In genomic region chr1:77938656-77939055, GRCh38 we compare ENCODE assay signal across 24 cellular contexts. TPM values are rescaled to one million over a fixed set of nuclear protein-coding genes. Genes with fewer than 3 reads are reported as not detected.
DNase-seq lines count a peak whose midpoint lies in the region; ATAC-seq, FAIRE-seq and TF ChIP-seq lines count a peak whose summit lies in the region.
"Had no signal": no experiment of that assay in that cellular context is flagged by ENCODE, and none has a peak within 500 bp of the region (broad histone marks: within the 10 kb centered on the region; RNA-seq: fewer than 3 reads in every experiment).

No MANE protein-coding gene starts in this region.

- H3K27ac Mint-ChIP-seq in activated T-cell treated with anti-CD3 and anti-CD28 coated beads, Interleukin-2, amount 50 U/mL, for 24 hours = peak overlapping the region; percentile 65
- H3K27ac Mint-ChIP-seq in HFFc6 (peak overlapping the region; percentile 20), nephron progenitor cell (peak overlapping the region; percentile 22)

- BruUV-seq in endothelial cell of umbilical vein (replicated peaks; lab: Mats Ljungman, UMichigan) = no TSS peak

- H3K4me3 ChIP-seq in endothelial cell of umbilical vein (replicated peaks in 1 of 3; ENCODE audit: insufficient read depth in 1 of 3, low read depth in 1 of 3, low read length in 3 of 3) = no peak overlapping the region
- H3K4me3 ChIP-seq: HAP-1, PC-9 had no signal

- no peaks in the 10 kb centered on the region for H3K9me1 ChIP-seq in endothelial cell of umbilical vein (replicated peaks; ENCODE audit: control insufficient read depth, extremely low read depth, insufficient read depth, low read length)

- no peaks in the 10 kb centered on the region for H3K27me3 Mint-ChIP-seq in activated T-cell treated with anti-CD3 and anti-CD28 coated beads, Interleukin-2, amount 50 U/mL, for 24 hours
- H3K27me3 Mint-ChIP-seq in activated T-cell treated with anti-CD3 and anti-CD28 coated beads, Interleukin-2, amount 50 U/mL, for 4 hours (ENCODE audit: low read depth) = no peaks in the 10 kb centered on the region
- H3K27me3 Mint-ChIP-seq in HFFc6 (ENCODE audit: insufficient read depth) = peaks cover 16% of the 10 kb centered on the region
- no peaks in the 10 kb centered on the region for H3K27me3 Mint-ChIP-seq in nephron progenitor cell (ENCODE audit: low read depth, poor library complexity)

- H3K36me3 Mint-ChIP-seq in activated T-cell treated with anti-CD3 and anti-CD28 coated beads, Interleukin-2, amount 50 U/mL, for 24 hours (ENCODE audit: low read depth) = peaks cover 27% of the 10 kb centered on the region
- peaks cover 9% of the 10 kb centered on the region for H3K36me3 Mint-ChIP-seq in activated T-cell treated with anti-CD3 and anti-CD28 coated beads, Interleukin-2, amount 50 U/mL, for 4 hours (ENCODE audit: insufficient read depth)
- H3K36me3 Mint-ChIP-seq in HFFc6 (ENCODE audit: low read depth) = peaks cover 58% of the 10 kb centered on the region
- peaks cover 30% of the 10 kb centered on the region for H3K36me3 Mint-ChIP-seq in nephron progenitor cell (ENCODE audit: low read depth)

- intact Hi-C loops in endothelial cell of umbilical vein (cut with micrococcal nuclease) = no loop called here

- H3K27ac ChIP-seq in endothelial cell of umbilical vein (ENCODE audit: insufficient read depth, low read depth, low read length) = no peak overlapping the region
- H3K27ac ChIP-seq: PC-9 had no signal

- ATAC-seq in activated T-cell treated with anti-CD3 and anti-CD28 coated beads, Interleukin-2, amount 50 U/mL, for 4 hours = no peak
- ATAC-seq: Right ventricle myocardium inferior had no signal

- H3K4me1 Mint-ChIP-seq in activated T-cell treated with anti-CD3 and anti-CD28 coated beads, Interleukin-2, amount 50 U/mL, for 24 hours (ENCODE audit: low read depth) = peaks cover 15% of the 10 kb centered on the region
- peaks cover 8% of the 10 kb centered on the region for H3K4me1 Mint-ChIP-seq in activated T-cell treated with anti-CD3 and anti-CD28 coated beads, Interleukin-2, amount 50 U/mL, for 4 hours (ENCODE audit: low read depth)
- peaks cover 32% of the 10 kb centered on the region for H3K4me1 Mint-ChIP-seq in HFFc6 (ENCODE audit: low read depth)
- H3K4me1 Mint-ChIP-seq in nephron progenitor cell = peaks cover 13% of the 10 kb centered on the region

- H3K4me3 Mint-ChIP-seq in activated T-cell treated with anti-CD3 and anti-CD28 coated beads, Interleukin-2, amount 50 U/mL, for 24 hours = no peak overlapping the region
- H3K4me3 Mint-ChIP-seq in activated T-cell treated with anti-CD3 and anti-CD28 coated beads, Interleukin-2, amount 50 U/mL, for 4 hours = no peak overlapping the region
- H3K4me3 Mint-ChIP-seq in HFFc6 (no peak overlapping the region), nephron progenitor cell (no peak overlapping the region)
- H3K4me3 Mint-ChIP-seq: CD14-positive monocyte had no signal

- peaks cover 0 to 18% of the 10 kb centered on the region in 2 experiments for H3K36me3 ChIP-seq in endothelial cell of umbilical vein (ENCODE audit: control insufficient read depth in 2 of 2, extremely low read depth in 1 of 2, insufficient read depth in 2 of 2, low read length in 2 of 2)
- H3K36me3 ChIP-seq: BE2C had no signal

- H4K20me1 ChIP-seq in endothelial cell of umbilical vein (replicated peaks; ENCODE audit: control insufficient read depth, extremely low read depth, insufficient read depth, low read length) = no peaks in the 10 kb centered on the region

- no peak overlapping the region for H3K4me2 ChIP-seq in endothelial cell of umbilical vein (ENCODE audit: insufficient read depth, low read length)
- H3K4me2 ChIP-seq: PC-9 had no signal

- no peak overlapping the region for H3K9ac ChIP-seq in endothelial cell of umbilical vein (replicated peaks; ENCODE audit: extremely low read depth, insufficient read depth, low read length)

- H3K9me3 ChIP-seq in endothelial cell of umbilical vein (replicated peaks; ENCODE audit: control insufficient read depth, insufficient read depth, low read length) = no peaks in the 10 kb centered on the region
- H3K9me3 ChIP-seq: BE2C, HAP-1 had no signal

- CTCF ChIA-PET in endothelial cell of umbilical vein (lab: Charles Lee) = no interaction called here

- dilution Hi-C loops in endothelial cell of umbilical vein (cut with MboI; ENCODE audit: extremely low pct_ligation_motif_present, low sequenced_read_pairs) = no loop called here

- no peak overlapping the region for H2AFZ ChIP-seq in endothelial cell of umbilical vein (ENCODE audit: low read depth, low read length)
- H2AFZ ChIP-seq: PC-9 had no signal

- H3K4me1 ChIP-seq in endothelial cell of umbilical vein (ENCODE audit: control insufficient read depth, extremely low read depth, insufficient read depth, low read length) = peaks cover 7% of the 10 kb centered on the region
- H3K4me1 ChIP-seq: BE2C had no signal

- no peaks in the 10 kb centered on the region for H3K27me3 ChIP-seq in endothelial cell of umbilical vein (ENCODE audit: control insufficient read depth in 2 of 2, insufficient read depth in 2 of 2, low read length in 2 of 2)
- H3K27me3 ChIP-seq: BE2C had no signal

- TF ChIP-seq POLR2A in endothelial cell of umbilical vein (IDR thresholded peaks at IDR 0.05; ENCODE audit: low read depth, low read length) = no peak

- no peak for DNase-seq in activated T-cell treated with anti-CD3 and anti-CD28 coated beads, Interleukin-2, amount 50 U/mL, for 24 hours
- no peak for DNase-seq in activated T-cell treated with anti-CD3 and anti-CD28 coated beads, Interleukin-2, amount 50 U/mL, for 4 hours
- DNase-seq in HFFc6 (no peak), endothelial cell of umbilical vein (ENCODE audit: low read depth, low spot score) (no peak), nephron progenitor cell (no peak), NCI-H1417 (lab: John Stamatoyannopoulos, UW) (no peak), NCI-H2081 treated with DMSO at 0.1 percent for 48 hours (lab: John Stamatoyannopoulos, UW) (no peak), SIG-M5 (lab: John Stamatoyannopoulos, UW) (no peak)
- DNase-seq: 8988T, ACHN, BE2C, GOT3, KBM-7, MV-4-11, NCI-H1105, NCI-H146, NCI-H1930, NCI-H446 treated with DMSO at 0.1 percent for 48 hours, NCI-H526 treated with DMSO at 0.1 percent for 48 hours, PC-9 had no signal

- no peaks in the 10 kb centered on the region for H3K9me3 Mint-ChIP-seq in activated T-cell treated with anti-CD3 and anti-CD28 coated beads, Interleukin-2, amount 50 U/mL, for 24 hours
- H3K9me3 Mint-ChIP-seq in activated T-cell treated with anti-CD3 and anti-CD28 coated beads, Interleukin-2, amount 50 U/mL, for 4 hours = no peaks in the 10 kb centered on the region
- no peaks in the 10 kb centered on the region for H3K9me3 Mint-ChIP-seq in HFFc6
- no peaks in the 10 kb centered on the region for H3K9me3 Mint-ChIP-seq in nephron progenitor cell
- H3K9me3 Mint-ChIP-seq: CD14-positive monocyte had no signal

- FAIRE-seq in endothelial cell of umbilical vein (lab: Jason Lieb, UNC) = no peak
- FAIRE-seq: D721Med had no signal

- no peaks in the 10 kb centered on the region for H3K79me2 ChIP-seq in endothelial cell of umbilical vein (ENCODE audit: control insufficient read depth, insufficient read depth, low read length)

- TF ChIP-seq CTCF in HFFc6 (IDR thresholded peaks at IDR 0.05) (no peak), endothelial cell of umbilical vein (IDR thresholded peaks at IDR 0.05; ENCODE audit: extremely low read depth in 1 of 2, insufficient read depth in 1 of 2, low read depth in 1 of 2, low read length in 2 of 2) (no peak), nephron progenitor cell (IDR thresholded peaks at IDR 0.05) (no peak)

- POLR2A ChIA-PET in endothelial cell of umbilical vein (lab: Charles Lee) = interaction anchor here (1.0 kb wide), 1 partner anchor 66 kb away, joined by 5 read pairs; the partner anchor contains the start of gene DNAJB4

TF ChIP-seq in endothelial cell of umbilical vein, 7 proteins besides CTCF, POLR2A, EP300 and RAD21:
- TF ChIP-seq GATA2 (IDR thresholded peaks at IDR 0.05; ENCODE audit: insufficient read depth, insufficient read length, low read depth, low read length) (no peak), POLR2AphosphoS5 (IDR thresholded peaks at IDR 0.05; ENCODE audit: insufficient read depth, low read depth, low read length) (peak; percentile 16), MAX (IDR thresholded peaks at IDR 0.05; ENCODE audit: insufficient read depth, insufficient read length) (no peak), FOS (IDR thresholded peaks at IDR 0.05; ENCODE audit: borderline replicate concordance, insufficient read depth, low read length) (no peak)

RNA-seq across cellular contexts. Expression of gene FUBP1, which starts 40.2 kb away (rescaled TPM):
- total RNA-seq in activated T-cell treated with anti-CD3 and anti-CD28 coated beads, Interleukin-2, amount 50 U/mL, for 4 hours = 100 to 1,000 TPM; 262 to 285 (median 277) TPM
- 100 to 1,000 TPM in 5 of 6 experiments, 10 to 100 TPM in 1; 94.7 to 125 (median 119) TPM for total RNA-seq in HFFc6 (2021; fragmentation: NEBNext Ultra II Directional; extraction: Animal tissue kit (Norgen Biotek cat#: 25700))
- total RNA-seq in endothelial cell of umbilical vein = 163 and 166 TPM in 2 replicates
- polyA plus RNA-seq in endothelial cell of umbilical vein = 112 and 124 TPM in 2 replicates
- 71.6 and 78.3 TPM in 2 replicates for polyA plus RNA-seq in endothelial cell of umbilical vein (2011; cell fraction: cytosol; rRNA removed)
- 270 and 402 TPM in 2 replicates for polyA plus RNA-seq in endothelial cell of umbilical vein (2011; cell fraction: nucleus; rRNA removed)
- polyA plus RNA-seq in endothelial cell of umbilical vein (2012) = 74.7 and 115 TPM in 2 replicates
- polyA minus RNA-seq in endothelial cell of umbilical vein = 175 and 196 TPM in 2 replicates
- 130 TPM for polyA minus RNA-seq in endothelial cell of umbilical vein (2011; cell fraction: cytosol; rRNA and poly(A)+ RNA removed)
- 280 and 344 TPM in 2 replicates for polyA minus RNA-seq in endothelial cell of umbilical vein (2011; cell fraction: nucleus; rRNA and poly(A)+ RNA removed)

RNA-seq across cellular contexts. Expression of gene NEXN, which starts 50.2 kb away (rescaled TPM):
- total RNA-seq in activated T-cell treated with anti-CD3 and anti-CD28 coated beads, Interleukin-2, amount 50 U/mL, for 4 hours = under 1 TPM; 0.32 to 0.60 (median 0.40) TPM
- 10 to 100 TPM; 51.9 to 64.6 (median 56.5) TPM for total RNA-seq in HFFc6 (2021; fragmentation: NEBNext Ultra II Directional; extraction: Animal tissue kit (Norgen Biotek cat#: 25700))
- total RNA-seq in endothelial cell of umbilical vein = 11.7 and 14.2 TPM in 2 replicates
- 0.89 and 1.0 TPM in 2 replicates for polyA plus RNA-seq in endothelial cell of umbilical vein
- 3.3 and 4.1 TPM in 2 replicates for polyA plus RNA-seq in endothelial cell of umbilical vein (2011; cell fraction: cytosol; rRNA removed)
- polyA plus RNA-seq in endothelial cell of umbilical vein (2011; cell fraction: nucleus; rRNA removed) = 11.8 and 17.8 TPM in 2 replicates
- 29.7 and 32.6 TPM in 2 replicates for polyA plus RNA-seq in endothelial cell of umbilical vein (2012)
- polyA minus RNA-seq in endothelial cell of umbilical vein = 1.7 and 3.0 TPM in 2 replicates
- not detected for polyA minus RNA-seq in endothelial cell of umbilical vein (2011; cell fraction: cytosol; rRNA and poly(A)+ RNA removed)
- 8.8 and 12.7 TPM in 2 replicates for polyA minus RNA-seq in endothelial cell of umbilical vein (2011; cell fraction: nucleus; rRNA and poly(A)+ RNA removed)
